In the genomic region with DNA sequence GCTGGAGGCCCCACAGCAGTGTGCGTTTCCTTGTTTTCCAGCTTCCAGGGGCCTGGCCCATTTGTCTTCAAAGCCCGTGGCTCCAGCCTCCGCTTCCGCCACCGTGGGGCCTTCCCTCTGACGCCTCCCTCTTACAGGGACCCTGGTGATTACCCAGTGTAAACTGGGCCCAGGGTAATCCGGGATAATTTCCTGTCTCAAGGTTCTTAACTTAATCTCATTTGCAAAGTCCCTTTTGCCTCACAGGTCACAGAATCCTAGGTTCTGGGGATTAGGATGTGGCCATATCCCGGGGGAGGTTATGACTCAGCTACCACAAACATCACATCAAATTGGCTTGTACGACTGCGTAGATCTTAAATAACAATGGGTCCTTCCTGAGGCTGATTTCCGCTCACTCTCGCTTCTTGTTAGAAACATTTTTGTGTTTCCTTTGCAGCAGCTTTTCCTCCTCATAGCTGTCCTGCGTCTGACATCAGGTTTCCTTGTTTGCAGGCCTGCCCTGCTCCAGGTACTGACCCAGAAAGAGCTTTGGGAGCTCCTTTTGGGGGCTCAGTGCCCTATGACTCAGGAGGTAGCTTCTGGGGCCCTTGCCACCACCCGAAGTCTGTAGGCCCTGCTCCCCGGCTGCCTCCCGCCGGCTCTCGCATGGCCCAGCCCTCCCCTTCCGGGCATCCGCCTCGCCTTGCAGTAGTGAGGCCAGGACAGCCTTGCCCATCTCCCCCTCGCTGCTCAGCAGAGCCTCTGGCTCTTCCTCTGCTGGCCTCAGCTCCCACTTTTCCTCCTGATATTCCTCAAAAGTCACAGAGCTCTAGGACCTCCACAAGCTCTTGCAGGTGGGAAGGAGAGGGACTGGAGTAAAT, we compare ENCODE assay signal across 9 cellular contexts.
DNase-seq lines count a peak whose midpoint lies in the region; ATAC-seq and TF ChIP-seq lines count a peak whose summit lies in the region.
"Had no signal": no experiment of that assay in that cellular context is flagged by ENCODE, and none has a peak within 500 bp of the region (broad histone marks: within the 10 kb centered on the region; RNA-seq: fewer than 3 reads in every experiment).

No MANE protein-coding gene starts in this region.

- no peak for TF ChIP-seq EP300 in sigmoid colon (IDR thresholded peaks at IDR 0.05)

- ATAC-seq in left cardiac atrium: peak; percentile 70 to 74
- no peak for ATAC-seq in stimulated activated effector memory CD8-positive, alpha-beta T cell treated with anti-CD3 and anti-CD28 coated beads, Interleukin-12 subunit alpha, Interleukin-12 subunit beta, amount 100 ng/mL, for 72 hours

- H3K4me3 Mint-ChIP-seq in stimulated activated effector memory CD8-positive, alpha-beta T cell treated with anti-CD3 and anti-CD28 coated beads, Interleukin-12 subunit alpha, Interleukin-12 subunit beta, amount 100 ng/mL, for 72 hours: no peak overlapping the region
- H3K4me3 Mint-ChIP-seq: CD4-positive, alpha-beta T cell had no signal

- H3K4me1 ChIP-seq in HEK293 (ENCODE audit: control insufficient read depth, insufficient read depth, low read length) (no peaks in the 10 kb centered on the region), sigmoid colon (no peaks in the 10 kb centered on the region)

- H3K27ac ChIP-seq in HEK293 (ENCODE audit: extremely low read depth, low read depth, low read length) (no peak overlapping the region), sigmoid colon (peak overlapping the region in 3 of 4 donors; percentile 0 to 39 (median 20))

- H3K9me3 Mint-ChIP-seq in stimulated activated effector memory CD8-positive, alpha-beta T cell treated with anti-CD3 and anti-CD28 coated beads, Interleukin-12 subunit alpha, Interleukin-12 subunit beta, amount 100 ng/mL, for 72 hours: no peaks in the 10 kb centered on the region
- H3K9me3 Mint-ChIP-seq: CD4-positive, alpha-beta T cell had no signal

- H3K36me3 ChIP-seq in HEK293 (ENCODE audit: control insufficient read depth in 2 of 2, insufficient read depth in 1 of 2, low read length in 2 of 2) (no peaks in the 10 kb centered on the region), sigmoid colon (no peaks in the 10 kb centered on the region)

- H3K27ac Mint-ChIP-seq in stimulated activated effector memory CD8-positive, alpha-beta T cell treated with anti-CD3 and anti-CD28 coated beads, Interleukin-12 subunit alpha, Interleukin-12 subunit beta, amount 100 ng/mL, for 72 hours: no peak overlapping the region
- H3K27ac Mint-ChIP-seq: CD4-positive, alpha-beta T cell had no signal

- POLR2A ChIA-PET in HEK293 (lab: Yijun Ruan, JAX): no interaction called here

- no peaks in the 10 kb centered on the region for H3K27me3 ChIP-seq in sigmoid colon

- TF ChIP-seq CTCF in HEK293 (tag by site-specific recombination; IDR thresholded peaks at IDR 0.05) (no peak), sigmoid colon (IDR thresholded peaks at IDR 0.05) (no peak)

- H3K9me3 ChIP-seq in HEK293 (ENCODE audit: control insufficient read depth, insufficient read depth, low read depth, low read length) (no peaks in the 10 kb centered on the region), sigmoid colon (no peaks in the 10 kb centered on the region)

- intact Hi-C loops in left cardiac atrium (cut with DNase I) (no loop called here), sigmoid colon (cut with DNase I) (no loop called here)

- TF ChIP-seq POLR2A in sigmoid colon (IDR thresholded peaks at IDR 0.05): no peak

- peak; percentile 28 for DNase-seq in activated CD8-positive, alpha-beta memory T cell treated with anti-CD3 and anti-CD28 coated beads, Interleukin-2, amount 50 U/mL, for 48 hours
- peak; percentile 57 for DNase-seq in left cardiac atrium
- DNase-seq in sigmoid colon: no peak
- DNase-seq in globus pallidus (ENCODE audit: low spot score): no peak
- DNase-seq in stimulated activated naive CD4-positive, alpha-beta T cell treated with Interleukin-2 at 50 U/mL for 16 hours (lab: John Stamatoyannopoulos, UW): no peak
- DNase-seq in stimulated activated effector memory CD8-positive, alpha-beta T cell treated with anti-CD3 and anti-CD28 coated beads, Interleukin-12 subunit alpha, Interleukin-12 subunit beta, amount 100 ng/mL, for 72 hours (ENCODE audit: low spot score in 2 of 2): no peak
- no peak for DNase-seq in NCI-H748 (lab: John Stamatoyannopoulos, UW; ENCODE audit: unreplicated experiment)
- DNase-seq: CD4-positive, alpha-beta T cell had no signal

- CTCF ChIA-PET in HEK293 (lab: Yijun Ruan, JAX): interaction anchor here (1.1 to 1.2 kb wide), 3 partner anchors 20 to 333 kb away, joined by 3 to 6 read pairs (median 4); no protein-coding TSS in a partner anchor

- H3K4me1 Mint-ChIP-seq in stimulated activated effector memory CD8-positive, alpha-beta T cell treated with anti-CD3 and anti-CD28 coated beads, Interleukin-12 subunit alpha, Interleukin-12 subunit beta, amount 100 ng/mL, for 72 hours: no peaks in the 10 kb centered on the region

- WGBS in sigmoid colon, 2 donors: 73 to 79% methylated on average over 22 of the region's 22 CpGs

- no peak overlapping the region for H3K4me3 ChIP-seq in HEK293 (ENCODE audit: low read depth, low read length)
- no peak overlapping the region for H3K4me3 ChIP-seq in sigmoid colon

- H3K36me3 Mint-ChIP-seq in stimulated activated effector memory CD8-positive, alpha-beta T cell treated with anti-CD3 and anti-CD28 coated beads, Interleukin-12 subunit alpha, Interleukin-12 subunit beta, amount 100 ng/mL, for 72 hours: no peaks in the 10 kb centered on the region

TF ChIP-seq in HEK293, 187 proteins besides CTCF, POLR2A, EP300 and RAD21:
- TF ChIP-seq SETDB1 (IDR thresholded peaks at IDR 0.05; ENCODE audit: insufficient read length, low read length) (peak; percentile 47), GFI1B (tag by site-specific recombination; IDR thresholded peaks at IDR 0.05) (no peak), GLIS2 (tag by site-specific recombination; IDR thresholded peaks at IDR 0.05) (no peak)
TF ChIP-seq in HEK293: peak in this region for 1.

Comparison
In these comparisons a context has a peak if more than half of its experiments do, and no peak if none do; other contexts are left out.
1. DNase-seq: peak in activated CD8-positive, alpha-beta memory T cell treated with anti-CD3 and anti-CD28 coated beads, Interleukin-2, amount 50 U/mL, for 48 hours (single experiment) and left cardiac atrium (single experiment); none in sigmoid colon (single experiment), globus pallidus (single experiment), stimulated activated naive CD4-positive, alpha-beta T cell treated with Interleukin-2 at 50 U/mL for 16 hours (single experiment), stimulated activated effector memory CD8-positive, alpha-beta T cell treated with anti-CD3 and anti-CD28 coated beads, Interleukin-12 subunit alpha, Interleukin-12 subunit beta, amount 100 ng/mL, for 72 hours (0 of 2) and NCI-H748 (single experiment).